ENCODE assay signal across 9 cellular contexts in genomic region chr4:82892467-82892802, GRCh38. TPM values are rescaled to one million over a fixed set of nuclear protein-coding genes. Genes with fewer than 3 reads are reported as not detected.
DNase-seq lines count a peak whose midpoint lies in the region; ATAC-seq and TF ChIP-seq lines count a peak whose summit lies in the region.
"Had no signal": no experiment of that assay in that cellular context is flagged by ENCODE, and none has a peak within 500 bp of the region (broad histone marks: within the 10 kb centered on the region; RNA-seq: fewer than 3 reads in every experiment).

No MANE protein-coding gene starts in this region.

- no peak for TF ChIP-seq CTCF in H9 (conservative IDR thresholded peaks at IDR 0.05)
- no peak for TF ChIP-seq CTCF in colonic mucosa (IDR thresholded peaks at IDR 0.05)
- TF ChIP-seq CTCF in gastrocnemius medialis (IDR thresholded peaks at IDR 0.05 in 4 of 5, conservative IDR thresholded peaks at IDR 0.05 in 1 of 5), result no peak
- TF ChIP-seq CTCF in GM10266 (IDR thresholded peaks at IDR 0.05; ENCODE audit: control insufficient read depth, insufficient read depth, low read depth, missing control alignments), result no peak

- H4K20me1 ChIP-seq in H9 (ENCODE audit: control insufficient read depth, insufficient read depth, insufficient read length), result no peaks in the 10 kb centered on the region

- H3K27me3 ChIP-seq in ACC112 (ENCODE audit: insufficient read depth, low read length), result no peaks in the 10 kb centered on the region
- H3K27me3 ChIP-seq in H9 (ENCODE audit: insufficient read depth, low read length), result no peaks in the 10 kb centered on the region
- H3K27me3 ChIP-seq in colonic mucosa, result no peaks in the 10 kb centered on the region
- no peaks in the 10 kb centered on the region for H3K27me3 ChIP-seq in gastrocnemius medialis

- no peak overlapping the region for H2BK12ac ChIP-seq in H9 (ENCODE audit: insufficient read length, low read depth, low read length)

- in situ Hi-C loops in gastrocnemius medialis (cut with MboI; ENCODE audit: low sequenced_read_pairs in 4 of 4), result loop anchor here (10.0 to 25.0 kb wide), 4 partner anchors 142 to 570 kb away; partner anchors contain the start of genes HELQ (in 2 of the 4), MRPS18C (in 2 of the 4), COPS4 (in 1 of the 4) and ENOPH1 (in 1 of the 4)

- no peak overlapping the region for H2BK120ac ChIP-seq in H9 (ENCODE audit: low read depth, low read length, poor library complexity, severe bottlenecking)

- H3K4me2 ChIP-seq in H9 (ENCODE audit: insufficient read depth, insufficient read length, low read length), result peak overlapping the region; percentile 87

- peak overlapping the region; percentile 90 to 95 for H3K4me3 Mint-ChIP-seq in H9
- peak overlapping the region; percentile 93 for H3K4me3 Mint-ChIP-seq in activated CD8-positive, alpha-beta T cell treated with anti-CD3 and anti-CD28 coated beads, Interleukin-2, amount 10 ng/mL, durations not matched to agents 7 days and 5 days
- H3K4me3 Mint-ChIP-seq in memory B cell, result no peak overlapping the region

- H3K36me3 ChIP-seq in ACC112 (ENCODE audit: insufficient read depth, low read length) (peaks cover 42% of the 10 kb centered on the region), colonic mucosa (no peaks in the 10 kb centered on the region), gastrocnemius medialis (peaks cover 0 to 40% of the 10 kb centered on the region in 2 donors)

- no peak overlapping the region for H3K56ac ChIP-seq in H9 (ENCODE audit: insufficient read length, low read depth, low read length)

- no peak overlapping the region for H4K5ac ChIP-seq in H9 (ENCODE audit: insufficient read length, low read depth, low read length)

- H3K23ac ChIP-seq in H9 (ENCODE audit: insufficient read length, low read depth, low read length), result no peak overlapping the region

- H3K9me3 Mint-ChIP-seq in H9 (no peaks in the 10 kb centered on the region), memory B cell (no peaks in the 10 kb centered on the region)
- H3K9me3 Mint-ChIP-seq in activated CD8-positive, alpha-beta T cell treated with anti-CD3 and anti-CD28 coated beads, Interleukin-2, amount 10 ng/mL, durations not matched to agents 7 days and 5 days (ENCODE audit: insufficient read depth), result no peaks in the 10 kb centered on the region

- intact Hi-C loops in colonic mucosa (cut with DNase I), result loop anchor here (5.0 kb wide), 1 partner anchor 120 kb away; the partner anchor contains the start of gene LIN54
- intact Hi-C loops in gastrocnemius medialis (cut with DNase I; ENCODE audit: low total_unique reads), result loop anchor here (5.0 to 10.0 kb wide), 3 partner anchors 60 to 562 kb away; partner anchors contain the start of genes HELQ and MRPS18C

- ATAC-seq in activated CD8-positive, alpha-beta T cell treated with anti-CD3 and anti-CD28 coated beads, Interleukin-2, amount 10 ng/mL, durations not matched to agents 7 days and 5 days, result no peak
- ATAC-seq in memory B cell (ENCODE audit: low read depth) (no peak), gastrocnemius medialis (no peak), GM21717 (IDR thresholded peaks at IDR 0.05; ENCODE audit: unreplicated experiment) (no peak)

- H3K27ac ChIP-seq in ACC112 (ENCODE audit: low read depth, low read length) (peak overlapping the region; percentile 97), H9 (ENCODE audit: insufficient read length, low read depth, low read length) (no peak overlapping the region), colonic mucosa (no peak overlapping the region), gastrocnemius medialis (peak overlapping the region in 1 of 4 donors; percentile 96)

- no peak overlapping the region for H2AFZ ChIP-seq in ACC112 (ENCODE audit: low read length, unreplicated experiment)
- H2AFZ ChIP-seq in H9 (ENCODE audit: low read length), result no peak overlapping the region

- H3K4ac ChIP-seq in H9 (ENCODE audit: low read depth, low read length), result no peak overlapping the region

- DNase-seq in H9, result no peak
- DNase-seq in activated CD8-positive, alpha-beta T cell treated with anti-CD3 and anti-CD28 coated beads, Interleukin-2, amount 10 ng/mL, durations not matched to agents 7 days and 5 days, result no peak
- no peak for DNase-seq in memory B cell (ENCODE audit: low spot score in 2 of 2)
- no peak for DNase-seq in colonic mucosa
- DNase-seq in gastrocnemius medialis, result no peak
- no peak for DNase-seq in GM10266 (ENCODE audit: extremely low spot score)
- DNase-seq: NCI-H2081 had no signal

- no peak overlapping the region for H3K14ac ChIP-seq in H9 (ENCODE audit: insufficient read depth, low read length)

- peaks cover 16 to 32% of the 10 kb centered on the region in 2 experiments for H3K4me1 Mint-ChIP-seq in H9
- H3K4me1 Mint-ChIP-seq in activated CD8-positive, alpha-beta T cell treated with anti-CD3 and anti-CD28 coated beads, Interleukin-2, amount 10 ng/mL, durations not matched to agents 7 days and 5 days (ENCODE audit: low read depth), result peaks cover 47% of the 10 kb centered on the region
- H3K4me1 Mint-ChIP-seq in memory B cell, result peaks cover 14% of the 10 kb centered on the region

- H2BK20ac ChIP-seq in H9 (ENCODE audit: low read depth, low read length, poor library complexity, severe bottlenecking), result no peak overlapping the region

- peak overlapping the region in 1 of 3 experiments; percentile 96; a peak in 2 of 7 replicates for H3K27ac Mint-ChIP-seq in H9
- H3K27ac Mint-ChIP-seq in activated CD8-positive, alpha-beta T cell treated with anti-CD3 and anti-CD28 coated beads, Interleukin-2, amount 10 ng/mL, durations not matched to agents 7 days and 5 days, result peak overlapping the region; percentile 72
- peak overlapping the region; percentile 96 for H3K27ac Mint-ChIP-seq in memory B cell

- CTCF ChIA-PET in activated CD8-positive, alpha-beta T cell treated with anti-CD3 and anti-CD28 coated beads, Interleukin-2, amount 10 ng/mL, durations not matched to agents 7 days and 5 days (lab: Charles Lee), result interaction anchor here (1.1 kb wide), 1 partner anchor 40 kb away, joined by 3 read pairs; no protein-coding TSS in a partner anchor

- no peak overlapping the region for H2BK5ac ChIP-seq in H9 (ENCODE audit: insufficient read length, low read length)

- no peak overlapping the region for H3K18ac ChIP-seq in H9 (ENCODE audit: insufficient read length, low read depth, low read length)

- H3K4me1 ChIP-seq in ACC112 (ENCODE audit: control insufficient read depth, insufficient read depth, low read length, unreplicated experiment), result peaks cover 42% of the 10 kb centered on the region
- no peaks in the 10 kb centered on the region; the same call in 1 of the 2 replicates for H3K4me1 ChIP-seq in H9 (ENCODE audit: insufficient read depth, low read length)
- no peaks in the 10 kb centered on the region for H3K4me1 ChIP-seq in colonic mucosa
- peaks cover 23% of the 10 kb centered on the region in 2 donors for H3K4me1 ChIP-seq in gastrocnemius medialis

- no peak for TF ChIP-seq POLR2A in gastrocnemius medialis (IDR thresholded peaks at IDR 0.05)

- no peak overlapping the region for H2AK5ac ChIP-seq in H9 (ENCODE audit: insufficient read length, low read length)

- H3K27me3 Mint-ChIP-seq in H9 (ENCODE audit: low read depth), result no peaks in the 10 kb centered on the region
- H3K27me3 Mint-ChIP-seq in activated CD8-positive, alpha-beta T cell treated with anti-CD3 and anti-CD28 coated beads, Interleukin-2, amount 10 ng/mL, durations not matched to agents 7 days and 5 days (ENCODE audit: low read depth), result no peaks in the 10 kb centered on the region
- H3K27me3 Mint-ChIP-seq in memory B cell, result no peaks in the 10 kb centered on the region

- H2BK15ac ChIP-seq in H9 (ENCODE audit: low read depth, low read length), result no peak overlapping the region

- peaks cover 6% of the 10 kb centered on the region for H3K23me2 ChIP-seq in H9 (ENCODE audit: insufficient read length, low read depth, low read length, poor library complexity, severe bottlenecking)

- POLR2A ChIA-PET in activated CD8-positive, alpha-beta T cell treated with anti-CD3 and anti-CD28 coated beads, Interleukin-2, amount 10 ng/mL, durations not matched to agents 7 days and 5 days (lab: Charles Lee), result interaction anchor here (0.6 to 1.0 kb wide), 2 partner anchors 143 to 430 kb away, joined by 3 read pairs; partner anchors contain the start of gene COPS4

- H3K4me3 ChIP-seq in ACC112 (ENCODE audit: low read depth, low read length) (peak overlapping the region; percentile 99; the same call in 1 of the 2 replicates), colonic mucosa (no peak overlapping the region), gastrocnemius medialis (no peak overlapping the region)

- no peak overlapping the region for H3T11ph ChIP-seq in H9 (ENCODE audit: low read length)

- no peak overlapping the region for H4K8ac ChIP-seq in H9 (replicated peaks; ENCODE audit: insufficient read length, low read depth, low read length)

- H3K9ac ChIP-seq in H9 (ENCODE audit: extremely low read depth, insufficient read length, low read length), result no peak overlapping the region
- H3K9ac ChIP-seq in colonic mucosa (ENCODE audit: low read depth in 2 of 2, low read length in 2 of 2), result no peak overlapping the region

- peaks cover 77% of the 10 kb centered on the region for H3K79me2 ChIP-seq in ACC112 (ENCODE audit: control insufficient read depth, insufficient read depth, low read length, unreplicated experiment)
- peaks cover 16% of the 10 kb centered on the region; the same call in 1 of the 2 replicates for H3K79me2 ChIP-seq in H9 (ENCODE audit: insufficient read depth, low read length)

- H3K79me1 ChIP-seq in H9 (ENCODE audit: insufficient read depth, low read depth, low read length, poor library complexity, severe bottlenecking), result peaks cover 3% of the 10 kb centered on the region

- H4K91ac ChIP-seq in H9 (ENCODE audit: insufficient read length, low read depth, low read length), result no peak overlapping the region

- H3K36me3 Mint-ChIP-seq in H9 (ENCODE audit: insufficient read depth in 1 of 3, low read depth in 3 of 3) (peaks cover 19 to 34% (median 30%) of the 10 kb centered on the region in 3 experiments; a peak in 6 of 7 replicates), memory B cell (peaks cover 13% of the 10 kb centered on the region)
- H3K36me3 Mint-ChIP-seq in activated CD8-positive, alpha-beta T cell treated with anti-CD3 and anti-CD28 coated beads, Interleukin-2, amount 10 ng/mL, durations not matched to agents 7 days and 5 days (ENCODE audit: low read depth), result peaks cover 51% of the 10 kb centered on the region

- no peaks in the 10 kb centered on the region for H3K9me3 ChIP-seq in H9 (ENCODE audit: control insufficient read depth, low read depth, low read length)
- no peaks in the 10 kb centered on the region for H3K9me3 ChIP-seq in colonic mucosa
- H3K9me3 ChIP-seq in gastrocnemius medialis, result no peaks in the 10 kb centered on the region

- WGBS in H9 (ENCODE audit: extremely low coverage, insufficient read length, low lambda C conversion rate), result no CpG with 5 or more reads among the region's 1 CpG

RNA-seq across cellular contexts. Expression of gene SEC31A, which starts 1.5 kb away (rescaled TPM):
- 128 and 141 TPM in 2 replicates for total RNA-seq in H9 (2021)
- 100 to 1,000 TPM; 111 to 113 TPM for total RNA-seq in activated CD8-positive, alpha-beta T cell treated with anti-CD3 and anti-CD28 coated beads, Interleukin-2, amount 10 ng/mL, durations not matched to agents 7 days and 5 days
- 100 to 1,000 TPM; 158 to 188 TPM for total RNA-seq in colonic mucosa
- 100 to 1,000 TPM in 3 of 4 donors, 10 to 100 TPM in 1; 95.2 to 112 (median 105) TPM for total RNA-seq in gastrocnemius medialis

RNA-seq across cellular contexts. Expression of gene THAP9, which starts 8.1 kb away (rescaled TPM):
- total RNA-seq in H9 (2021), result 14.6 and 14.8 TPM in 2 replicates
- 1 to 10 TPM; 3.1 to 3.3 TPM for total RNA-seq in activated CD8-positive, alpha-beta T cell treated with anti-CD3 and anti-CD28 coated beads, Interleukin-2, amount 10 ng/mL, durations not matched to agents 7 days and 5 days
- total RNA-seq in colonic mucosa, result 1 to 10 TPM; 3.5 to 4.6 TPM
- 10 to 100 TPM in 1 of 4 donors, 1 to 10 TPM in 3; 7.6 to 11.1 (median 8.4) TPM for total RNA-seq in gastrocnemius medialis
